ENCODE assay signal across 9 cellular contexts in the genomic region with DNA sequence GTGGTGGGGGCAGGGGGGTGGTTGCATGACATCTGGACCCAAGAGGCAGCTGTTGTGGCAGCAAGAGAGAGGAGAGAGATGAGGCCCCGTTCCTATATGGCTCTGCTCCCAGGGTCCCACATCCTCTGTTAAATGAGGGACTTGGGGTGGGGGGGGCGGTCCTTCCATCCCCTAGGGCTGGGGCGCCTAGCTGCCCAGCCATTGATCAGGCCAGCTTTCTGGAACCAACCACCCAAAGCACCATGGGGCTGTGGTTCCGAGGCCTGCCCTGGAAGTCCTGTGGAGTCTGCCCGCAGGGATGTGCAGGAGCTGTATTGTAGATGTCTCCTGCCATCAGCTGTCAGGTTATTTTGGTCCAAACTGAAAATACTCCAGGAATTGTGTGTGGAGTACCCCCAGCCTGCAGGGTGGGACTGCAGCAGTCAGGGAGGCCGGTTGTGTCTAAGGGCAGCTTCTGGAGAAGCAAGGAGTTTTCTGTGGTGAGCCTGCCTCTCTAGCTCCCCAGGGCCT. TPM values are rescaled to one million over a fixed set of nuclear protein-coding genes. Genes with fewer than 3 reads are reported as not detected.
DNase-seq lines count a peak whose midpoint lies in the region; ATAC-seq, FAIRE-seq and TF ChIP-seq lines count a peak whose summit lies in the region.
"Had no signal": no experiment of that assay in that cellular context is flagged by ENCODE, and none has a peak within 500 bp of the region (broad histone marks: within the 10 kb centered on the region; RNA-seq: fewer than 3 reads in every experiment).

No MANE protein-coding gene starts in this region.

- no peak for ATAC-seq in activated T-helper 17 cell treated with anti-CD3 and anti-CD28 coated beads, Interleukin-2, amount 50 U/mL, for 72 hours (replicated peaks)
- ATAC-seq in GM21529 (IDR thresholded peaks at IDR 0.05; ENCODE audit: unreplicated experiment) (no peak), HG03025 (IDR thresholded peaks at IDR 0.05; ENCODE audit: low FRiP score, unreplicated experiment) (no peak)

- H3K4me3 ChIP-seq in HFF-Myc (replicated peaks; ENCODE audit: low read depth, low read length) (peak overlapping the region; percentile 64), left ventricle myocardium inferior (peak overlapping the region; percentile 93), small intestine (ENCODE audit: low read depth in 1 of 2, low read length in 2 of 2) (peak overlapping the region; percentile 33 to 97)

- H3K27ac ChIP-seq in left ventricle myocardium inferior (replicated peaks) (peak overlapping the region; percentile 98), small intestine (ENCODE audit: low read depth in 1 of 2, low read length in 1 of 2) (peak overlapping the region in 1 of 2 donors; percentile 14)
- H3K27ac ChIP-seq: HL-60 had no signal

- H3K36me3 ChIP-seq in left ventricle myocardium inferior (peaks cover 31% of the 10 kb centered on the region), small intestine (ENCODE audit: control insufficient read depth in 2 of 2, insufficient read depth in 2 of 2, low read length in 2 of 2) (peaks cover 15 to 20% of the 10 kb centered on the region in 2 donors)

- TF ChIP-seq CTCF in HFF-Myc (IDR thresholded peaks at IDR 0.05; ENCODE audit: low read depth, low read length, missing control alignments) (no peak), left ventricle myocardium inferior (IDR thresholded peaks at IDR 0.05; ENCODE audit: borderline replicate concordance) (no peak)

- H3K27me3 ChIP-seq in left ventricle myocardium inferior (ENCODE audit: low read depth) (no peaks in the 10 kb centered on the region), small intestine (ENCODE audit: control insufficient read depth in 2 of 2, insufficient read depth in 2 of 2, low read length in 2 of 2) (no peaks in the 10 kb centered on the region)

- H3K27ac Mint-ChIP-seq in activated T-helper 17 cell treated with anti-CD3 and anti-CD28 coated beads, Interleukin-2, amount 50 U/mL, for 72 hours, result peak overlapping the region; percentile 98

- H3K4me1 ChIP-seq in left ventricle myocardium inferior, result peaks cover 60% of the 10 kb centered on the region
- H3K4me1 ChIP-seq in small intestine (ENCODE audit: control insufficient read depth in 2 of 2, insufficient read depth in 1 of 2, low read depth in 1 of 2, low read length in 1 of 2), result peaks cover 3 to 17% of the 10 kb centered on the region in 2 donors

- H3K4me1 Mint-ChIP-seq in activated T-helper 17 cell treated with anti-CD3 and anti-CD28 coated beads, Interleukin-2, amount 50 U/mL, for 72 hours, result peaks cover 15% of the 10 kb centered on the region

- H3K27me3 Mint-ChIP-seq in activated T-helper 17 cell treated with anti-CD3 and anti-CD28 coated beads, Interleukin-2, amount 50 U/mL, for 72 hours, result no peaks in the 10 kb centered on the region

- WGBS in small intestine, 3 donors, result 65 to 66% (median 65%) methylated on average over 6 of the region's 6 CpGs

- H3K9me3 ChIP-seq in left ventricle myocardium inferior (replicated peaks) (no peaks in the 10 kb centered on the region), small intestine (ENCODE audit: control insufficient read depth, low read depth) (no peaks in the 10 kb centered on the region)

- no peak for DNase-seq in HFF-Myc (ENCODE audit: extremely low read depth, low read depth)
- no peak for DNase-seq in left ventricle myocardium inferior
- DNase-seq in small intestine, result no peak
- no peak for DNase-seq in CD1c-positive myeloid dendritic cell (ENCODE audit: extremely low spot score)
- DNase-seq in NCI-H345 treated with DMSO at 0.1 percent for 48 hours (lab: John Stamatoyannopoulos, UW; ENCODE audit: unreplicated experiment), result no peak

- intact Hi-C loops in left ventricle myocardium inferior (cut with micrococcal nuclease), result loop anchor here (10.0 kb wide), 1 partner anchor 59 kb away; no protein-coding TSS in a partner anchor

- peaks cover 93% of the 10 kb centered on the region for H3K36me3 Mint-ChIP-seq in activated T-helper 17 cell treated with anti-CD3 and anti-CD28 coated beads, Interleukin-2, amount 50 U/mL, for 72 hours (ENCODE audit: low read depth)

- peak overlapping the region; percentile 92 for H3K4me3 Mint-ChIP-seq in activated T-helper 17 cell treated with anti-CD3 and anti-CD28 coated beads, Interleukin-2, amount 50 U/mL, for 72 hours

- no peaks in the 10 kb centered on the region for H3K9me3 Mint-ChIP-seq in activated T-helper 17 cell treated with anti-CD3 and anti-CD28 coated beads, Interleukin-2, amount 50 U/mL, for 72 hours

- FAIRE-seq in small intestine (lab: Jason Lieb, UNC), result no peak

RNA-seq across cellular contexts. Expression of a gene that starts 5.2 kb away (rescaled TPM):
- 100 to 1,000 TPM; 605 to 771 TPM for total RNA-seq in activated T-helper 17 cell treated with anti-CD3 and anti-CD28 coated beads, Interleukin-2, amount 50 U/mL, for 72 hours
- 42.7 TPM for total RNA-seq in left ventricle myocardium inferior
- polyA plus RNA-seq in small intestine, result 10 to 100 TPM; 22.8 to 52.5 (median 24.6) TPM

RNA-seq across cellular contexts. Expression of a gene that starts 10.8 kb away (rescaled TPM):
- 100 to 1,000 TPM in 1 of 2 donors, 10 to 100 TPM in 1; 98.5 to 122 TPM for total RNA-seq in activated T-helper 17 cell treated with anti-CD3 and anti-CD28 coated beads, Interleukin-2, amount 50 U/mL, for 72 hours
- total RNA-seq in left ventricle myocardium inferior, result 11.9 TPM
- polyA plus RNA-seq in small intestine, result 10 to 100 TPM in 1 of 3 donors, 1 to 10 TPM in 1, under 1 TPM in 1; 0.89 to 17.2 (median 4.6) TPM

RNA-seq across cellular contexts. Expression of a gene that starts 29.6 kb away (rescaled TPM):
- 100 to 1,000 TPM; 121 to 127 TPM for total RNA-seq in activated T-helper 17 cell treated with anti-CD3 and anti-CD28 coated beads, Interleukin-2, amount 50 U/mL, for 72 hours
- total RNA-seq in left ventricle myocardium inferior, result 95.4 TPM
- polyA plus RNA-seq in small intestine, result 10 to 100 TPM; 15.1 to 22.8 (median 22.6) TPM

RNA-seq across cellular contexts. Expression of a gene that starts 58.8 kb away (rescaled TPM):
- 10 to 100 TPM; 15.9 to 19.0 TPM for total RNA-seq in activated T-helper 17 cell treated with anti-CD3 and anti-CD28 coated beads, Interleukin-2, amount 50 U/mL, for 72 hours
- 12.7 TPM for total RNA-seq in left ventricle myocardium inferior
- 10 to 100 TPM; 21.8 to 33.0 (median 32.7) TPM for polyA plus RNA-seq in small intestine

Comparison
In these comparisons a context has a peak if more than half of its experiments do, and no peak if none do; other contexts are left out.
1. RNA of a gene that starts 5.2 kb away (total RNA-seq): 605 to 771 TPM in activated T-helper 17 cell treated with anti-CD3 and anti-CD28 coated beads, Interleukin-2, amount 50 U/mL, for 72 hours; 42.7 TPM in left ventricle myocardium inferior (single experiment); every median in the first group is over 10 times any median in the second.
2. Peak in every context shown above with its lines, with median percentiles within 50 percentile points of each other: H3K4me3 ChIP-seq.